In the genomic region with DNA sequence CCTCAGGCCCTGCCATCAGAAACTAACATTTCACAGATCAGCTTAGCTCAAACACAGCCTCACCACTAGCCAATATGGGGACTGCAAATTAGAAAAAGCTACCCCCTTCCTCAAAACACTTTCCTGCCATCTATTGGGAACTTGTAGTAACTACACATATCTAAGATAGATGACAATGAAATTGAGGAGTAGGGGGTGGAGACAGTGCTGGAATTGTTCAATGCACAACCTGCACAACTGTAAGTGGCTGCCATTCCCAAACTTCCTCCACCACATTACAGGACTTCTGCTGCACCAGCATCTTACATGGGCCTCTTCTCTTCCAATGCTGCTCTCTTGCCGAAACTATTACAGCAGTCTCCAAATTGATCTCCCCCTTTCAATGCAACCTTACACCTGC, we compare ENCODE assay signal across 8 cellular contexts. TPM values are rescaled to one million over a fixed set of nuclear protein-coding genes. Genes with fewer than 3 reads are reported as not detected.
DNase-seq lines count a peak whose midpoint lies in the region; ATAC-seq, FAIRE-seq and TF ChIP-seq lines count a peak whose summit lies in the region.

No MANE protein-coding gene starts in this region.

- no peaks in the 10 kb centered on the region for H3K36me3 Mint-ChIP-seq in brain
- no peaks in the 10 kb centered on the region for H3K36me3 Mint-ChIP-seq in nephron (ENCODE audit: low read depth)

- 3% methylated on average over 1 of the region's 1 CpG for WGBS in A549 (ENCODE audit: missing lambda C conversion rate)
- WGBS in right cardiac atrium, result 86% methylated on average over 1 of the region's 1 CpG

- no peak overlapping the region for H3K4me2 ChIP-seq in A549

- no peak overlapping the region for H3K4me3 ChIP-seq in A549
- no peak overlapping the region for H3K4me3 ChIP-seq in right cardiac atrium (ENCODE audit: low read length)

- peaks cover 10% of the 10 kb centered on the region for H3K27me3 Mint-ChIP-seq in brain
- peaks cover 33% of the 10 kb centered on the region for H3K27me3 Mint-ChIP-seq in nephron (ENCODE audit: low read depth)

- H3K4me1 ChIP-seq in A549 (no peaks in the 10 kb centered on the region), right cardiac atrium (ENCODE audit: control insufficient read depth, insufficient read depth, low read length) (no peaks in the 10 kb centered on the region)

- CTCF ChIA-PET in A549 (lab: Yijun Ruan, JAX), result interaction anchor here (0.6 to 21.4 kb wide), 48 partner anchors 10 to 872 kb away, joined by 3 to 394 read pairs (median 3); a partner anchor contains a TSS

- peaks cover 16% of the 10 kb centered on the region for H3K4me1 Mint-ChIP-seq in brain
- H3K4me1 Mint-ChIP-seq in nephron, result peaks cover 6% of the 10 kb centered on the region

- TF ChIP-seq CTCF in A549 (IDR thresholded peaks at IDR 0.05), result peak; percentile 77
- peak; percentile 57 for TF ChIP-seq CTCF in GM12872 (IDR thresholded peaks at IDR 0.05; ENCODE audit: insufficient read depth, low read depth, low read length)
- peak; percentile 38 to 60 for TF ChIP-seq CTCF in brain (conservative IDR thresholded peaks at IDR 0.05)
- TF ChIP-seq CTCF in nephron (IDR thresholded peaks at IDR 0.05; ENCODE audit: unreplicated experiment in 3 of 3), result peak in 2 of 3 experiments; percentile 23 to 47

- FAIRE-seq in A549 (lab: Jason Lieb, UNC), result peak; percentile 98

- H3K4me3 Mint-ChIP-seq in brain (no peak overlapping the region), nephron (no peak overlapping the region)

- ATAC-seq in A549 (peak; percentile 72 to 89), HG03469 (IDR thresholded peaks at IDR 0.05; ENCODE audit: unreplicated experiment) (no peak), right cardiac atrium (no peak), HG03439 (IDR thresholded peaks at IDR 0.05; ENCODE audit: unreplicated experiment) (no peak)

- H3K27ac ChIP-seq in A549 (no peak overlapping the region), right cardiac atrium (ENCODE audit: low read length) (no peak overlapping the region)

- peak; percentile 85 to 93 for TF ChIP-seq RAD21 in A549 (conservative IDR thresholded peaks at IDR 0.05 in 1 of 2, IDR thresholded peaks at IDR 0.05 in 1 of 2)

- no peak for TF ChIP-seq POLR2A in A549 (IDR thresholded peaks at IDR 0.05; ENCODE audit: low read length)

- no peaks in the 10 kb centered on the region for H3K27me3 ChIP-seq in right cardiac atrium (ENCODE audit: control insufficient read depth, insufficient read depth)

- DNase-seq in A549 (ENCODE audit: low read depth in 1 of 2, low spot score in 1 of 2) (peak; percentile 65 to 84), NCI-H2227 treated with DMSO at 0.1 percent for 48 hours (lab: John Stamatoyannopoulos, UW) (peak; percentile 55), right cardiac atrium (no peak)

- H3K9me3 ChIP-seq in A549 (no peaks in the 10 kb centered on the region), right cardiac atrium (ENCODE audit: control insufficient read depth, low read length) (no peaks in the 10 kb centered on the region)

- POLR2A ChIA-PET in A549 (lab: Yijun Ruan, JAX), result no interaction called here

- H3K9me3 Mint-ChIP-seq in brain (peaks cover 0 to 6% (median 0%) of the 10 kb centered on the region in 5 experiments), nephron (no peaks in the 10 kb centered on the region)

- H3K27ac Mint-ChIP-seq in brain, result peak overlapping the region in 2 of 5 experiments; percentile 1 to 4
- no peak overlapping the region for H3K27ac Mint-ChIP-seq in nephron

- intact Hi-C loops in right cardiac atrium (cut with DNase I), result loop anchor here in 1 of 4 donors (10.0 kb wide), 1 partner anchor 348 kb away; no protein-coding TSS in a partner anchor

- TF ChIP-seq EP300 in A549 (IDR thresholded peaks at IDR 0.05), result no peak

TF ChIP-seq in A549, 52 proteins besides CTCF, POLR2A, EP300 and RAD21:
- TF ChIP-seq RNF2 (IDR thresholded peaks at IDR 0.05; ENCODE audit: borderline replicate concordance, low read depth) (no peak), NPAS2 (CRISPR knock-in tag; IDR thresholded peaks at IDR 0.05; ENCODE audit: borderline replicate concordance) (no peak), SMC3 (IDR thresholded peaks at IDR 0.05) (peak; percentile 81), SREBF2 (IDR thresholded peaks at IDR 0.05) (no peak), ZFP36 (IDR thresholded peaks at IDR 0.05; ENCODE audit: borderline replicate concordance, partially characterized antibody) (no peak)

RNA-seq across cellular contexts. Expression of a gene that starts 21.8 kb away (rescaled TPM):
- polyA plus RNA-seq in A549 (2011; rRNA removed) (not detected in 2 replicates), A549 (2017; fragmentation: RNase III; extraction: RNeasy Plus Mini Kit Qiagen cat#74134 plus additional on column Dnase treatment) (not detected in 3 replicates), brain (ENCODE audit: insufficient read depth, low read depth, low replicate concordance) (not detected), right cardiac atrium (not detected)
- not detected in 2 replicates for polyA plus RNA-seq in A549 (2012; cell fraction: cytosol; rRNA removed)
- 0.02 TPM in 1 of 2 replicates, not detected in the other for polyA plus RNA-seq in A549 (2012; cell fraction: nucleus; rRNA removed)
- polyA minus RNA-seq in A549 (2011; rRNA and poly(A)+ RNA removed), result not detected in 2 replicates
- total RNA-seq in right cardiac atrium, result not detected

RNA-seq across cellular contexts. Expression of a gene that starts 31.2 kb away (rescaled TPM):
- 25.4 and 26.3 TPM in 2 replicates for polyA plus RNA-seq in A549 (2011; rRNA removed)
- 54.7 and 67.3 TPM in 2 replicates for polyA plus RNA-seq in A549 (2012; cell fraction: cytosol; rRNA removed)
- polyA plus RNA-seq in A549 (2012; cell fraction: nucleus; rRNA removed), result 61.0 and 68.4 TPM in 2 replicates
- polyA plus RNA-seq in A549 (2017; fragmentation: RNase III; extraction: RNeasy Plus Mini Kit Qiagen cat#74134 plus additional on column Dnase treatment), result 26.8 to 28.9 TPM (median 27.0 TPM) in 3 replicates
- polyA minus RNA-seq in A549 (2011; rRNA and poly(A)+ RNA removed), result 12.5 and 16.1 TPM in 2 replicates
- 90.1 TPM for polyA plus RNA-seq in brain (ENCODE audit: insufficient read depth, low read depth, low replicate concordance)
- under 1 TPM in 3 of 4 donors, not detected in 1; 0.38 to 0.54 (median 0.49) TPM for total RNA-seq in right cardiac atrium
- polyA plus RNA-seq in right cardiac atrium, result 0.18 TPM

Comparison
In these comparisons a context has a peak if more than half of its experiments do, and no peak if none do; other contexts are left out.
1. ATAC-seq: peak in A549 (2 of 2); none in HG03469 (single experiment), right cardiac atrium (0 of 2) and HG03439 (single experiment).
2. DNase-seq: peak in A549 (2 of 2) and NCI-H2227 treated with DMSO at 0.1 percent for 48 hours (single experiment); none in right cardiac atrium (0 of 3).
3. RNA of a gene that starts 31.2 kb away (polyA plus RNA-seq): 90.1 TPM in brain (single experiment) and 25.4 to 68.4 TPM in A549; 0.18 TPM in right cardiac atrium (single experiment); every median in the first group is over 10 times any median in the second.
4. Peak in every context shown above with its lines, with median percentiles within 50 percentile points of each other: CTCF ChIP-seq.